ENCODE assay signal across 18 cellular contexts in genomic region chr15:28907338-28907961, GRCh38. TPM values are rescaled to one million over a fixed set of nuclear protein-coding genes. Genes with fewer than 3 reads are reported as not detected.
DNase-seq lines count a peak whose midpoint lies in the region; ATAC-seq and TF ChIP-seq lines count a peak whose summit lies in the region.
"Had no signal": no experiment of that assay in that cellular context is flagged by ENCODE, and none has a peak within 500 bp of the region (broad histone marks: within the 10 kb centered on the region; RNA-seq: fewer than 3 reads in every experiment).

No MANE protein-coding gene starts in this region.

- H3K27ac Mint-ChIP-seq in activated T-cell treated with anti-CD3 and anti-CD28 coated beads, Interleukin-2, amount 50 U/mL, for 24 hours = no peak overlapping the region
- no peak overlapping the region for H3K27ac Mint-ChIP-seq in chondrocyte (ENCODE audit: unreplicated experiment)

- DNase-seq in activated T-cell treated with anti-CD3 and anti-CD28 coated beads, Interleukin-2, amount 50 U/mL, for 24 hours = peak; percentile 14
- no peak for DNase-seq in activated T-cell treated with anti-CD3 and anti-CD28 coated beads, Interleukin-2, amount 50 U/mL, for 1 hour
- peak; percentile 8 for DNase-seq in H7
- peak; percentile 43 for DNase-seq in chondrocyte (ENCODE audit: low spot score)
- DNase-seq in sciatic nerve (ENCODE audit: low spot score) = peak; percentile 22
- DNase-seq in NCI-H1930 (lab: John Stamatoyannopoulos, UW) = no peak
- no peak for DNase-seq in NCI-H1694 (lab: John Stamatoyannopoulos, UW)
- DNase-seq in NCI-H524 treated with DMSO at 0.1 percent for 48 hours (lab: John Stamatoyannopoulos, UW) = no peak
- DNase-seq: CD8-positive, alpha-beta memory T cell; DMS79 treated with DMSO at 0.1 percent for 48 hours; HCEC 1CT; KBM-7; NCI-H1436 treated with DMSO at 0.1 percent for 48 hours; NCI-H2081 treated with DMSO at 0.1 percent for 48 hours; NCI-H510A treated with DMSO at 0.1 percent for 48 hours had no signal

- H3K4me3 ChIP-seq in H7 (ENCODE audit: insufficient read depth, low read depth, low read length) = no peak overlapping the region
- H3K4me3 ChIP-seq: BLaER1 had no signal

- no peaks in the 10 kb centered on the region for H3K9me3 Mint-ChIP-seq in activated T-cell treated with anti-CD3 and anti-CD28 coated beads, Interleukin-2, amount 50 U/mL, for 24 hours
- no peaks in the 10 kb centered on the region for H3K9me3 Mint-ChIP-seq in chondrocyte (ENCODE audit: low read depth)
- H3K9me3 Mint-ChIP-seq: CD8-positive, alpha-beta memory T cell had no signal

- intact Hi-C loops in sciatic nerve (cut with DNase I) = no loop called here

- ATAC-seq in sciatic nerve = no peak
- ATAC-seq: Panc1 had no signal

- H3K27me3 ChIP-seq in H7 (ENCODE audit: control insufficient read depth, insufficient read depth, low read length) = no peaks in the 10 kb centered on the region
- H3K27me3 ChIP-seq: BLaER1 had no signal

- H3K27me3 Mint-ChIP-seq in activated T-cell treated with anti-CD3 and anti-CD28 coated beads, Interleukin-2, amount 50 U/mL, for 24 hours = no peaks in the 10 kb centered on the region
- H3K27me3 Mint-ChIP-seq in chondrocyte (ENCODE audit: low read depth) = no peaks in the 10 kb centered on the region

- peaks cover 76% of the 10 kb centered on the region for H3K4me1 Mint-ChIP-seq in activated T-cell treated with anti-CD3 and anti-CD28 coated beads, Interleukin-2, amount 50 U/mL, for 24 hours (ENCODE audit: low read depth)
- H3K4me1 Mint-ChIP-seq in chondrocyte (ENCODE audit: low read depth) = peaks cover 4% of the 10 kb centered on the region

- peaks cover 5% of the 10 kb centered on the region for H3K36me3 Mint-ChIP-seq in activated T-cell treated with anti-CD3 and anti-CD28 coated beads, Interleukin-2, amount 50 U/mL, for 24 hours (ENCODE audit: low read depth)
- H3K36me3 Mint-ChIP-seq in chondrocyte (ENCODE audit: low read depth) = peaks cover 3% of the 10 kb centered on the region

- H3K36me3 ChIP-seq in H7 (replicated peaks; ENCODE audit: control insufficient read depth, insufficient read depth, low read length) = no peaks in the 10 kb centered on the region
- H3K36me3 ChIP-seq: BLaER1 had no signal

- TF ChIP-seq CTCF in chondrocyte (IDR thresholded peaks at IDR 0.05) = no peak

- no peak overlapping the region for H3K4me3 Mint-ChIP-seq in activated T-cell treated with anti-CD3 and anti-CD28 coated beads, Interleukin-2, amount 50 U/mL, for 24 hours
- H3K4me3 Mint-ChIP-seq in chondrocyte (ENCODE audit: unreplicated experiment) = no peak overlapping the region
- H3K4me3 Mint-ChIP-seq: CD8-positive, alpha-beta memory T cell had no signal

RNA-seq across cellular contexts. Expression of gene APBA2, which starts 21.7 kb away (rescaled TPM):
- total RNA-seq in H7 (2014; rRNA removed; shearing (Covaris generic)) = 13.9 and 15.6 TPM in 2 replicates
- total RNA-seq in chondrocyte (26.4 to 30.4 TPM (median 28.7 TPM) in 3 replicates), sciatic nerve (3.5 TPM)

RNA-seq across cellular contexts. Expression of gene GOLGA6L7, which starts 59.0 kb away (rescaled TPM):
- total RNA-seq in H7 (2014; rRNA removed; shearing (Covaris generic)) = not detected in 2 replicates
- total RNA-seq in chondrocyte (not detected in 3 replicates), sciatic nerve (not detected)
- total RNA-seq: A172; CD8-positive, alpha-beta memory T cell had no signal

Comparison
In these comparisons a context has a peak if more than half of its experiments do, and no peak if none do; other contexts are left out.
1. DNase-seq: peak in activated T-cell treated with anti-CD3 and anti-CD28 coated beads, Interleukin-2, amount 50 U/mL, for 24 hours (single experiment), H7 (single experiment), chondrocyte (single experiment) and sciatic nerve (single experiment); none in activated T-cell treated with anti-CD3 and anti-CD28 coated beads, Interleukin-2, amount 50 U/mL, for 1 hour (single experiment), NCI-H1930 (0 of 2), NCI-H1694 (single experiment) and NCI-H524 treated with DMSO at 0.1 percent for 48 hours (single experiment).